Comparison of ENCODE assay signal across 22 cellular contexts in genomic region chr2:65731476-65731875, GRCh38.
"Had no signal": no experiment of that assay in that cellular context is flagged by ENCODE, and none has a peak within 500 bp of the region (broad histone marks: within the 10 kb centered on the region; RNA-seq: fewer than 3 reads in every experiment).

No MANE protein-coding gene starts in this region.

- H3K4me3 Mint-ChIP-seq: activated CD8-positive, alpha-beta T cell treated with anti-CD3 and anti-CD28 coated beads for 36 hours; activated T-cell treated with anti-CD3 and anti-CD28 coated beads, Interleukin-2, amount 50 U/mL, for 4 hours; natural killer cell treated with Interleukin-12 subunit alpha and Interleukin-12 subunit beta and Interleukin-15 and Interleukin-18, amount 100 ng/mL, for 72 hours; T-helper 17 cell; type B pancreatic cell had no signal

- H3K27me3 ChIP-seq: breast epithelium, gastroesophageal sphincter, right lobe of liver, uterus had no signal

- H3K36me3 ChIP-seq: breast epithelium, gastroesophageal sphincter, heart left ventricle, lower lobe of right lung, right lobe of liver, uterus had no signal

- H3K4me1 ChIP-seq: breast epithelium, gastroesophageal sphincter, heart left ventricle, lower lobe of right lung, right lobe of liver, uterus had no signal

- H3K36me3 Mint-ChIP-seq: activated naive CD4-positive, alpha-beta T cell treated with anti-CD3 and anti-CD28 coated beads, Interleukin-2, amount 50 U/mL, for 72 hours; natural killer cell treated with Interleukin-12 subunit alpha and Interleukin-12 subunit beta and Interleukin-15 and Interleukin-18, amount 100 ng/mL, for 72 hours; type B pancreatic cell had no signal

- H3K27ac ChIP-seq: breast epithelium, gastroesophageal sphincter, heart left ventricle, lower lobe of right lung, right lobe of liver, uterus had no signal

- DNase-seq: activated CD4-positive, alpha-beta T cell treated with anti-CD3 and anti-CD28 coated beads, Interleukin-2, amount 50 U/mL, for 1 hour; activated CD8-positive, alpha-beta T cell treated with anti-CD3 and anti-CD28 coated beads for 36 hours; activated naive CD4-positive, alpha-beta T cell; activated T-cell treated with anti-CD3 and anti-CD28 coated beads, Interleukin-2, amount 50 U/mL, for 4 hours; central memory CD4-positive, alpha-beta T cell; heart left ventricle; hypothalamus; lower lobe of right lung; mesenchymal stem cell; right lobe of liver; stimulated activated CD4-positive, alpha-beta T cell treated with anti-CD3 and anti-CD28 coated beads, Interleukin-4, amount 100 ng/mL, for 1 hour; stimulated activated naive CD8-positive, alpha-beta T cell treated with anti-CD3 and anti-CD28 coated beads, Interleukin-15, Interleukin-2, amounts not matched to agents 100 U/mL and 50 U/mL, for 24 hours; T-helper 17 cell; T1000; uterus had no signal

- H3K4me1 Mint-ChIP-seq: T-helper 17 cell had no signal

- H3K9me3 ChIP-seq: breast epithelium, gastroesophageal sphincter, heart left ventricle, lower lobe of right lung, right lobe of liver, uterus had no signal

- H3K9me3 Mint-ChIP-seq: activated naive CD4-positive, alpha-beta T cell treated with anti-CD3 and anti-CD28 coated beads, Interleukin-2, amount 50 U/mL, for 72 hours; activated T-helper 2 cell treated with anti-CD3 and anti-CD28 coated beads, Interferon-gamma antibody, Interleukin-2, Interleukin-4, amounts not matched to agents 10 μg/mL and 5 μg/mL and 100 μg/mL, durations not matched to agents 14 hours and 24 hours and 36 hours; natural killer cell treated with Interleukin-12 subunit alpha and Interleukin-12 subunit beta and Interleukin-15 and Interleukin-18, amount 100 ng/mL, for 72 hours had no signal

- H3K4me3 ChIP-seq: breast epithelium, gastroesophageal sphincter, heart left ventricle, lower lobe of right lung, right lobe of liver, uterus had no signal

- ATAC-seq: activated CD8-positive, alpha-beta T cell treated with anti-CD3 and anti-CD28 coated beads for 36 hours; activated naive CD4-positive, alpha-beta T cell treated with anti-CD3 and anti-CD28 coated beads, Interleukin-2, amount 50 U/mL, for 72 hours; activated T-cell treated with anti-CD3 and anti-CD28 coated beads, Interleukin-2, amount 50 U/mL, for 4 hours; gastroesophageal sphincter; heart left ventricle; left lobe of liver; lower lobe of right lung; natural killer cell treated with Interleukin-12 subunit alpha and Interleukin-12 subunit beta and Interleukin-15 and Interleukin-18, amount 100 ng/mL, for 72 hours; right lobe of liver; stimulated activated naive CD8-positive, alpha-beta T cell treated with anti-CD3 and anti-CD28 coated beads, Interleukin-15, Interleukin-2, amounts not matched to agents 100 U/mL and 50 U/mL, for 24 hours; T-helper 17 cell had no signal

- H3K27ac Mint-ChIP-seq: activated CD8-positive, alpha-beta T cell treated with anti-CD3 and anti-CD28 coated beads for 36 hours; activated T-helper 2 cell treated with anti-CD3 and anti-CD28 coated beads, Interferon-gamma antibody, Interleukin-2, Interleukin-4, amounts not matched to agents 10 μg/mL and 5 μg/mL and 100 μg/mL, durations not matched to agents 14 hours and 24 hours and 36 hours; natural killer cell treated with Interleukin-12 subunit alpha and Interleukin-12 subunit beta and Interleukin-15 and Interleukin-18, amount 100 ng/mL, for 72 hours; T-helper 17 cell; type B pancreatic cell had no signal

- H3K27me3 Mint-ChIP-seq: type B pancreatic cell had no signal
